In the genomic region with DNA sequence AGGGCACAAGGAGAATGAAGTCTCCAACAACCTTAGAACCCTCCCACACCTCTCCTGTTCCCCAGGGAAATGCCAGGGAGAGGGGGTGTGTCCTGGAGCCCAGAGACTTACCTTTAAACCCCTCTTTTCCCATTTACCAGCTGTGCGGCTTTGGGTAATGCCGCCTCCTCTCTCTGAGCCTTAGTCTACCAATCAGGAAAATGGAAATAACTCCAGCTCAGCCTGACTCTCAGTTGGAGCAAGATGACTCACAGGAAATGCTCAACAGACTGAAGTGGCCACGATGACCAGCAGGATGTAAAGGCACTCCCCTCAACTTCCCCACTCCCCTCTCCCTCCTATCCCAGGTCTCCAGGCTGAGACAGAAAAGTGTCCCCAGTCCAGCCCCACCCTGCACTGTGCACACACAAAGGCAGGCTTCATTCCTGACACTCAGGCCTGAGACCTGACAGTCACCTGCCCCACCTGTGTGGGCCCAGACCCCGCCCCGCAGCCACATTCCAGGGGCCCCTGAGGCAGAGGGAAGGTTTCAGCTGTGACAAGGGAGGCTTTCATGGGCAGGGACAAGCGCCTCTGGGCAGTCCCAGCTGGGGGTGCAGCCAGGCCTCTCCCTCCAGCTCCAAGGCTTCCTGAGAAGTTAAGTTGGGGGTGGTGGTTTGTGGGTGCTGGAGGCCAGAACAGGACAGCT, we compare ENCODE assay signal across 9 cellular contexts. TPM values are rescaled to one million over a fixed set of nuclear protein-coding genes. Genes with fewer than 3 reads are reported as not detected.
DNase-seq lines count a peak whose midpoint lies in the region; ATAC-seq and TF ChIP-seq lines count a peak whose summit lies in the region.
"Had no signal": no experiment of that assay in that cellular context is flagged by ENCODE, and none has a peak within 500 bp of the region (broad histone marks: within the 10 kb centered on the region; RNA-seq: fewer than 3 reads in every experiment).

No MANE protein-coding gene starts in this region.

- H3K4me1 Mint-ChIP-seq in progenitor cell of endocrine pancreas (ENCODE audit: low read depth): peaks cover 47% of the 10 kb centered on the region
- no peaks in the 10 kb centered on the region for H3K4me1 Mint-ChIP-seq in activated naive CD8-positive, alpha-beta T cell treated with anti-CD3 and anti-CD28 coated beads for 36 hours

- H3K27ac ChIP-seq in Panc1 (ENCODE audit: low read length) (peak overlapping the region; percentile 96), esophagus squamous epithelium (peak overlapping the region; percentile 68 to 92 (median 84)), gastrocnemius medialis (no peak overlapping the region)

- H3K9me3 Mint-ChIP-seq in progenitor cell of endocrine pancreas (ENCODE audit: low read depth): no peaks in the 10 kb centered on the region
- no peaks in the 10 kb centered on the region for H3K9me3 Mint-ChIP-seq in activated naive CD8-positive, alpha-beta T cell treated with anti-CD3 and anti-CD28 coated beads for 36 hours
- H3K9me3 Mint-ChIP-seq: activated T-helper 2 cell treated with anti-CD3 and anti-CD28 coated beads, Interferon-gamma antibody, Interleukin-2, Interleukin-4, amounts not matched to agents 10 μg/mL and 5 μg/mL and 100 μg/mL, durations not matched to agents 14 hours and 24 hours and 36 hours had no signal

- DNase-seq in EL (peak; percentile 89), Panc1 (ENCODE audit: low read depth, low spot score) (peak; percentile 74), esophagus squamous epithelium (lab: John Stamatoyannopoulos, UW) (no peak), progenitor cell of endocrine pancreas (ENCODE audit: low spot score, unreplicated experiment) (peak; percentile 55), NCI-H2081 treated with DMSO at 0.1 percent for 48 hours (lab: John Stamatoyannopoulos, UW) (no peak), NCI-H82 (lab: John Stamatoyannopoulos, UW) (no peak), gastrocnemius medialis (no peak)
- no peak for DNase-seq in activated naive CD8-positive, alpha-beta T cell treated with anti-CD3 and anti-CD28 coated beads for 36 hours

- H3K36me3 ChIP-seq in Panc1 (ENCODE audit: control insufficient read depth, insufficient read depth, low read length) (peaks cover 5% of the 10 kb centered on the region), esophagus squamous epithelium (peaks cover 0 to 25% (median 7%) of the 10 kb centered on the region in 3 donors), gastrocnemius medialis (no peaks in the 10 kb centered on the region)

- POLR2A ChIA-PET in Panc1 (lab: Charles Lee): interaction anchor here (0.7 to 1.1 kb wide), 3 partner anchors 8 to 27 kb away, joined by 3 to 4 read pairs (median 3); no protein-coding TSS in a partner anchor

- 18 to 40% methylated on average over 3 to 4 of the region's 6 CpGs for WGBS in esophagus squamous epithelium, 2 donors

- ATAC-seq in Panc1 (peak; percentile 63), gastrocnemius medialis (no peak)

- H3K4me1 ChIP-seq in Panc1 (ENCODE audit: control insufficient read depth, insufficient read depth, low read length): peaks cover 86% of the 10 kb centered on the region
- peaks cover 14 to 78% (median 16%) of the 10 kb centered on the region in 3 donors for H3K4me1 ChIP-seq in esophagus squamous epithelium
- no peaks in the 10 kb centered on the region for H3K4me1 ChIP-seq in gastrocnemius medialis

- peak overlapping the region in 1 of 2 experiments; percentile 9; a peak in 1 of 4 replicates for H3K4me3 ChIP-seq in Panc1 (ENCODE audit: low read depth in 2 of 2, low read length in 2 of 2)
- peak overlapping the region in 3 of 4 donors; percentile 15 to 59 (median 40) for H3K4me3 ChIP-seq in esophagus squamous epithelium
- H3K4me3 ChIP-seq in gastrocnemius medialis: no peak overlapping the region

- no TSS peak for BruUV-seq in Panc1 (replicated peaks; lab: Mats Ljungman, UMichigan)

- in situ Hi-C loops in Panc1 (cut with HindIII; ENCODE audit: low pct_unique_long_range_greater_than_20kb, low sequenced_read_pairs) (no loop called here), gastrocnemius medialis (cut with MboI; ENCODE audit: low sequenced_read_pairs in 4 of 4) (no loop called here)

- CTCF ChIA-PET in Panc1 (lab: Charles Lee): interaction anchor here (0.6 to 6.0 kb wide), 5 partner anchors 27 to 720 kb away, joined by 4 to 46 read pairs (median 7); no protein-coding TSS in a partner anchor

- TF ChIP-seq POLR2A in esophagus squamous epithelium (IDR thresholded peaks at IDR 0.05): no peak
- TF ChIP-seq POLR2A in gastrocnemius medialis (IDR thresholded peaks at IDR 0.05): no peak

- no peaks in the 10 kb centered on the region for H3K9me3 ChIP-seq in Panc1 (ENCODE audit: control insufficient read depth, insufficient read depth, low read depth, low read length)
- H3K9me3 ChIP-seq in esophagus squamous epithelium: no peaks in the 10 kb centered on the region
- no peaks in the 10 kb centered on the region for H3K9me3 ChIP-seq in gastrocnemius medialis

- intact Hi-C loops in Panc1 (cut with micrococcal nuclease; ENCODE audit: unreplicated experiment): loop anchor here (10.0 kb wide), 1 partner anchor 617 kb away; no protein-coding TSS in a partner anchor
- intact Hi-C loops in esophagus squamous epithelium (cut with DNase I): no loop called here
- intact Hi-C loops in gastrocnemius medialis (cut with DNase I; ENCODE audit: low total_unique reads): no loop called here

- no peak for TF ChIP-seq CTCF in Panc1 (IDR thresholded peaks at IDR 0.05)
- no peak for TF ChIP-seq CTCF in esophagus squamous epithelium (IDR thresholded peaks at IDR 0.05)
- TF ChIP-seq CTCF in progenitor cell of endocrine pancreas (IDR thresholded peaks at IDR 0.05; ENCODE audit: unreplicated experiment): no peak
- TF ChIP-seq CTCF in gastrocnemius medialis (IDR thresholded peaks at IDR 0.05 in 4 of 5, conservative IDR thresholded peaks at IDR 0.05 in 1 of 5): no peak

- no peaks in the 10 kb centered on the region for H3K27me3 Mint-ChIP-seq in progenitor cell of endocrine pancreas
- H3K27me3 Mint-ChIP-seq in activated naive CD8-positive, alpha-beta T cell treated with anti-CD3 and anti-CD28 coated beads for 36 hours: peaks cover 11% of the 10 kb centered on the region

- H3K27ac Mint-ChIP-seq in progenitor cell of endocrine pancreas: peak overlapping the region; percentile 93
- no peak overlapping the region for H3K27ac Mint-ChIP-seq in activated naive CD8-positive, alpha-beta T cell treated with anti-CD3 and anti-CD28 coated beads for 36 hours
- H3K27ac Mint-ChIP-seq: activated T-helper 2 cell treated with anti-CD3 and anti-CD28 coated beads, Interferon-gamma antibody, Interleukin-2, Interleukin-4, amounts not matched to agents 10 μg/mL and 5 μg/mL and 100 μg/mL, durations not matched to agents 14 hours and 24 hours and 36 hours had no signal

- H3K36me3 Mint-ChIP-seq in progenitor cell of endocrine pancreas (ENCODE audit: insufficient read depth): peaks cover 23% of the 10 kb centered on the region
- no peaks in the 10 kb centered on the region for H3K36me3 Mint-ChIP-seq in activated naive CD8-positive, alpha-beta T cell treated with anti-CD3 and anti-CD28 coated beads for 36 hours

- H3K4me3 Mint-ChIP-seq in progenitor cell of endocrine pancreas (ENCODE audit: low read depth): no peak overlapping the region
- no peak overlapping the region for H3K4me3 Mint-ChIP-seq in activated naive CD8-positive, alpha-beta T cell treated with anti-CD3 and anti-CD28 coated beads for 36 hours

- H3K27me3 ChIP-seq in Panc1 (ENCODE audit: control insufficient read depth, insufficient read depth, low read length): no peaks in the 10 kb centered on the region
- H3K27me3 ChIP-seq in esophagus squamous epithelium: peaks cover 0 to 38% (median 0%) of the 10 kb centered on the region in 4 donors
- H3K27me3 ChIP-seq in gastrocnemius medialis: peaks cover 1 to 15% (median 10%) of the 10 kb centered on the region in 3 donors

RNA-seq across cellular contexts. Expression of a gene that starts 3.0 kb away (rescaled TPM):
- total RNA-seq in Panc1 (2021; ENCODE audit: unreplicated experiment) (70.4 TPM), esophagus squamous epithelium (1,000 to 10,000 TPM in 3 of 4 donors, 100 to 1,000 TPM in 1; 743 to 2,833 (median 2,484) TPM), progenitor cell of endocrine pancreas (2.9 TPM in 2 replicates), gastrocnemius medialis (not detected)
- polyA plus RNA-seq in Panc1 (2012; ENCODE audit: insufficient read length): 88.0 TPM
- total RNA-seq in activated naive CD8-positive, alpha-beta T cell treated with anti-CD3 and anti-CD28 coated beads for 36 hours: not detected
- total RNA-seq: activated T-helper 2 cell treated with anti-CD3 and anti-CD28 coated beads, Interferon-gamma antibody, Interleukin-2, Interleukin-4, amounts not matched to agents 10 μg/mL and 5 μg/mL and 100 μg/mL, durations not matched to agents 14 hours and 24 hours and 36 hours had no signal

RNA-seq across cellular contexts. Expression of a gene that starts 6.4 kb away (rescaled TPM):
- total RNA-seq in Panc1 (2021; ENCODE audit: unreplicated experiment) (2,383 TPM), esophagus squamous epithelium (1,000 to 10,000 TPM in 2 of 4 donors, 100 to 1,000 TPM in 2; 589 to 1,442 (median 1,001) TPM), progenitor cell of endocrine pancreas (398 and 429 TPM in 2 replicates), gastrocnemius medialis (10 to 100 TPM in 1 of 4 donors, 1 to 10 TPM in 1, under 1 TPM in 1, not detected in 1; 0.53 to 11.0 (median 3.6) TPM)
- polyA plus RNA-seq in Panc1 (2012; ENCODE audit: insufficient read length): 2,812 TPM
- total RNA-seq in activated naive CD8-positive, alpha-beta T cell treated with anti-CD3 and anti-CD28 coated beads for 36 hours: not detected
- total RNA-seq: activated T-helper 2 cell treated with anti-CD3 and anti-CD28 coated beads, Interferon-gamma antibody, Interleukin-2, Interleukin-4, amounts not matched to agents 10 μg/mL and 5 μg/mL and 100 μg/mL, durations not matched to agents 14 hours and 24 hours and 36 hours had no signal

RNA-seq across cellular contexts. Expression of a gene that starts 16.3 kb away (rescaled TPM):
- total RNA-seq in Panc1 (2021; ENCODE audit: unreplicated experiment) (0.36 TPM), esophagus squamous epithelium (over 10,000 TPM; 27,182 to 79,363 (median 33,601) TPM), progenitor cell of endocrine pancreas (not detected in 2 replicates), gastrocnemius medialis (not detected)
- polyA plus RNA-seq in Panc1 (2012; ENCODE audit: insufficient read length): 3.3 TPM
- total RNA-seq in activated naive CD8-positive, alpha-beta T cell treated with anti-CD3 and anti-CD28 coated beads for 36 hours: not detected
- total RNA-seq: activated T-helper 2 cell treated with anti-CD3 and anti-CD28 coated beads, Interferon-gamma antibody, Interleukin-2, Interleukin-4, amounts not matched to agents 10 μg/mL and 5 μg/mL and 100 μg/mL, durations not matched to agents 14 hours and 24 hours and 36 hours had no signal

RNA-seq across cellular contexts. Expression of a gene that starts 32.0 kb away (rescaled TPM):
- total RNA-seq in Panc1 (2021; ENCODE audit: unreplicated experiment): not detected
- 0.18 TPM for polyA plus RNA-seq in Panc1 (2012; ENCODE audit: insufficient read length)
- total RNA-seq in esophagus squamous epithelium: under 1 TPM in 1 of 4 donors, not detected in 3; 0.38 TPM
- not detected in 2 replicates for total RNA-seq in progenitor cell of endocrine pancreas
- not detected for total RNA-seq in gastrocnemius medialis
- not detected for total RNA-seq in activated naive CD8-positive, alpha-beta T cell treated with anti-CD3 and anti-CD28 coated beads for 36 hours
- total RNA-seq: activated T-helper 2 cell treated with anti-CD3 and anti-CD28 coated beads, Interferon-gamma antibody, Interleukin-2, Interleukin-4, amounts not matched to agents 10 μg/mL and 5 μg/mL and 100 μg/mL, durations not matched to agents 14 hours and 24 hours and 36 hours had no signal

RNA-seq across cellular contexts. Expression of a gene that starts 40.8 kb away (rescaled TPM):
- not detected for total RNA-seq in Panc1 (2021; ENCODE audit: unreplicated experiment)
- not detected for polyA plus RNA-seq in Panc1 (2012; ENCODE audit: insufficient read length)
- not detected for total RNA-seq in esophagus squamous epithelium
- total RNA-seq in progenitor cell of endocrine pancreas: not detected in 2 replicates
- total RNA-seq in gastrocnemius medialis: not detected
- not detected for total RNA-seq in activated naive CD8-positive, alpha-beta T cell treated with anti-CD3 and anti-CD28 coated beads for 36 hours
- total RNA-seq: activated T-helper 2 cell treated with anti-CD3 and anti-CD28 coated beads, Interferon-gamma antibody, Interleukin-2, Interleukin-4, amounts not matched to agents 10 μg/mL and 5 μg/mL and 100 μg/mL, durations not matched to agents 14 hours and 24 hours and 36 hours had no signal

Comparison
In these comparisons a context has a peak if more than half of its experiments do, and no peak if none do; other contexts are left out.
1. DNase-seq: peak in EL (single experiment), Panc1 (single experiment) and progenitor cell of endocrine pancreas (single experiment); none in esophagus squamous epithelium (single experiment), NCI-H2081 treated with DMSO at 0.1 percent for 48 hours (single experiment), NCI-H82 (single experiment), gastrocnemius medialis (0 of 2) and activated naive CD8-positive, alpha-beta T cell treated with anti-CD3 and anti-CD28 coated beads for 36 hours (single experiment).
2. H3K27ac ChIP-seq: peak in Panc1 (single experiment) and esophagus squamous epithelium (4 of 4); none in gastrocnemius medialis (0 of 4).
3. H3K4me3 ChIP-seq: peak in esophagus squamous epithelium (3 of 4); none in gastrocnemius medialis (0 of 4).
4. RNA of a gene that starts 3.0 kb away (total RNA-seq): 743 to 2,833 TPM in esophagus squamous epithelium and 70.4 TPM in Panc1 (single experiment); 2.9 TPM in progenitor cell of endocrine pancreas, not detected in gastrocnemius medialis and not detected in activated naive CD8-positive, alpha-beta T cell treated with anti-CD3 and anti-CD28 coated beads for 36 hours; every median in the first group is over 10 times any median in the second.
5. RNA of a gene that starts 6.4 kb away (total RNA-seq): 2,383 TPM in Panc1 (single experiment), 589 to 1,442 TPM in esophagus squamous epithelium and 398 to 429 TPM in progenitor cell of endocrine pancreas; 0.53 to 11.0 TPM in gastrocnemius medialis and not detected in activated naive CD8-positive, alpha-beta T cell treated with anti-CD3 and anti-CD28 coated beads for 36 hours; every median in the first group is over 10 times any median in the second.
6. RNA of a gene that starts 16.3 kb away (total RNA-seq): 27,182 to 79,363 TPM in esophagus squamous epithelium; 0.36 TPM in Panc1 (single experiment), not detected in progenitor cell of endocrine pancreas, not detected in gastrocnemius medialis and not detected in activated naive CD8-positive, alpha-beta T cell treated with anti-CD3 and anti-CD28 coated beads for 36 hours; every median in the first group is over 1,000 times any median in the second.